ENCODE assay signal across 11 cellular contexts in genomic region chr16:10578474-10579316, GRCh38. TPM values are rescaled to one million over a fixed set of nuclear protein-coding genes. Genes with fewer than 3 reads are reported as not detected.
A peak's percentile ranks its signal among the peaks of the same experiment; 100 is the strongest.
DNase-seq lines count a peak whose midpoint lies in the region; TF ChIP-seq lines count a peak whose summit lies in the region.
"Had no signal": no experiment of that assay in that cellular context is flagged by ENCODE, and none has a peak within 500 bp of the region (broad histone marks: within the 10 kb centered on the region; RNA-seq: fewer than 3 reads in every experiment).

No MANE protein-coding gene starts in this region.

- H3K36me3 ChIP-seq in endodermal cell (ENCODE audit: control insufficient read depth, insufficient read depth, low read length) = no peaks in the 10 kb centered on the region
- H3K36me3 ChIP-seq in muscle layer of colon (ENCODE audit: insufficient read depth, low read length) = no peaks in the 10 kb centered on the region

- H3K4me3 ChIP-seq in endodermal cell (ENCODE audit: low read length) (peak overlapping the region; percentile 86), muscle layer of colon (ENCODE audit: low read depth in 1 of 2, low read length in 2 of 2) (peak overlapping the region; percentile 86 to 94)

- H3K27me3 ChIP-seq in endodermal cell (ENCODE audit: control insufficient read depth, insufficient read depth, low read length, poor library complexity, severe bottlenecking) (no peaks in the 10 kb centered on the region), muscle layer of colon (ENCODE audit: control insufficient read depth in 1 of 2, insufficient read depth in 2 of 2, low read length in 2 of 2) (no peaks in the 10 kb centered on the region)

- DNase-seq in DMS153 (lab: John Stamatoyannopoulos, UW) (peak; percentile 25), DMS153 treated with DMSO at 0.1 percent for 48 hours (lab: John Stamatoyannopoulos, UW; ENCODE audit: unreplicated experiment) (no peak), endodermal cell (no peak), ureter (ENCODE audit: low spot score) (peak; percentile 59), NOMO-1 (lab: John Stamatoyannopoulos, UW; ENCODE audit: unreplicated experiment in 2 of 2) (no peak), NCI-H446 (lab: John Stamatoyannopoulos, UW) (no peak)
- DNase-seq in activated naive CD4-positive, alpha-beta T cell treated with Interleukin-2 at 50 U/mL for 16 hours = no peak
- DNase-seq: 8988T, KG1 had no signal

- H3K4me1 ChIP-seq in endodermal cell (ENCODE audit: control insufficient read depth, insufficient read depth, low read length) (no peaks in the 10 kb centered on the region), muscle layer of colon (ENCODE audit: insufficient read depth, low read length) (peaks cover 35% of the 10 kb centered on the region)

- WGBS in endodermal cell (ENCODE audit: insufficient coverage in 1 of 2, insufficient read length in 1 of 2), 2 experiments = 83 to 92% methylated on average over 7 to 20 of the region's 20 CpGs

- no peak overlapping the region for H3K27ac Mint-ChIP-seq in endodermal cell
- H3K27ac Mint-ChIP-seq: natural killer cell treated with Interleukin-12 subunit alpha and Interleukin-12 subunit beta and Interleukin-15 and Interleukin-18, amount 100 ng/mL, for 72 hours had no signal

- H3K9ac ChIP-seq in endodermal cell (ENCODE audit: extremely low read depth, low read length, poor library complexity, severe bottlenecking) = no peak overlapping the region
- H3K9ac ChIP-seq in muscle layer of colon (ENCODE audit: low read length) = peak overlapping the region; percentile 18

- H3K36me3 Mint-ChIP-seq in endodermal cell (ENCODE audit: low read depth) = no peaks in the 10 kb centered on the region
- H3K36me3 Mint-ChIP-seq: natural killer cell treated with Interleukin-12 subunit alpha and Interleukin-12 subunit beta and Interleukin-15 and Interleukin-18, amount 100 ng/mL, for 72 hours had no signal

- H3K27ac ChIP-seq in endodermal cell (ENCODE audit: low read depth, low read length) (no peak overlapping the region), muscle layer of colon (ENCODE audit: low read depth, low read length) (peak overlapping the region; percentile 94)

- no peak for TF ChIP-seq CTCF in endodermal cell (conservative IDR thresholded peaks at IDR 0.05)

- H3K9me3 ChIP-seq in endodermal cell (ENCODE audit: control insufficient read depth, low read length) (no peaks in the 10 kb centered on the region), muscle layer of colon (ENCODE audit: low read length) (no peaks in the 10 kb centered on the region)

- H3K4me1 Mint-ChIP-seq in endodermal cell = peaks cover 25% of the 10 kb centered on the region

- peaks cover 11% of the 10 kb centered on the region for H3K27me3 Mint-ChIP-seq in endodermal cell (ENCODE audit: insufficient read depth)

- H3K4me3 Mint-ChIP-seq in endodermal cell = no peak overlapping the region
- H3K4me3 Mint-ChIP-seq: natural killer cell treated with Interleukin-12 subunit alpha and Interleukin-12 subunit beta and Interleukin-15 and Interleukin-18, amount 100 ng/mL, for 72 hours had no signal

- no peaks in the 10 kb centered on the region for H3K9me3 Mint-ChIP-seq in endodermal cell
- H3K9me3 Mint-ChIP-seq: natural killer cell treated with Interleukin-12 subunit alpha and Interleukin-12 subunit beta and Interleukin-15 and Interleukin-18, amount 100 ng/mL, for 72 hours had no signal

RNA-seq across cellular contexts. Expression of gene EMP2, which starts 1.7 kb away (rescaled TPM):
- 10 to 100 TPM; 19.0 to 20.7 TPM for total RNA-seq in endodermal cell
- 21.1 TPM for polyA plus RNA-seq in endodermal cell (2013, experiment 1 of 2)
- polyA plus RNA-seq in endodermal cell (2013, experiment 2 of 2) = 20.1 TPM
- 174 TPM for total RNA-seq in ureter
- total RNA-seq: natural killer cell treated with Interleukin-12 subunit alpha and Interleukin-12 subunit beta and Interleukin-15 and Interleukin-18, amount 100 ng/mL, for 72 hours had no signal

Comparison
In these comparisons a context has a peak if more than half of its experiments do, and no peak if none do; other contexts are left out.
1. DNase-seq: peak in DMS153 (single experiment) and ureter (single experiment); none in DMS153 treated with DMSO at 0.1 percent for 48 hours (single experiment), endodermal cell (single experiment), activated naive CD4-positive, alpha-beta T cell treated with Interleukin-2 at 50 U/mL for 16 hours (single experiment), NOMO-1 (0 of 2) and NCI-H446 (0 of 2).